In the genomic region with DNA sequence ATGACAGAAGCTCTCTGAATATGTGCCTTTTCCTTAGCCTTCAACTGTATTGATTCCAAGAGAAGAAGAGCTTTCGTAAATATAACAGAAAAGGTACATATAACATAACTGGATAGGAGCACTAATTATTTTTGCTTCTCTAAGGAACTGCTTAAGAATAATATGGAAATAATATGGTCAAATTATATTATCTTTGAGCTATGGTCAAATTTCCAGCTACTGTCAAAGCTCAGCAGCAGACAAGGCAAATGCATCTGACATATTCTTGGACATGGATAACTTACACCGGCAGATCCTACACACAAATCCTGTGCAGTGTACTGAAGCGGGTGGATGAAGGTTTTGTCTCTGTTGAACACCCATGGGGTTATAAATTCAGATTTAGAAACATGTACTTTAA, we compare ENCODE assay signal across 21 cellular contexts.
DNase-seq lines count a peak whose midpoint lies in the region; ATAC-seq, FAIRE-seq and TF ChIP-seq lines count a peak whose summit lies in the region.
"Had no signal": no experiment of that assay in that cellular context is flagged by ENCODE, and none has a peak within 500 bp of the region (broad histone marks: within the 10 kb centered on the region; RNA-seq: fewer than 3 reads in every experiment).

No MANE protein-coding gene starts in this region.

- WGBS in trophoblast cell (ENCODE audit: extremely low coverage, insufficient coverage, insufficient read length): no CpG with 5 or more reads among the region's 3 CpGs

- H2BK120ac ChIP-seq in trophoblast cell (ENCODE audit: insufficient read depth, low read length, poor library complexity): no peak overlapping the region

- no peak overlapping the region for H3K4me3 Mint-ChIP-seq in activated naive CD4-positive, alpha-beta T cell treated with anti-CD3 and anti-CD28 coated beads, Interleukin-2, amount 50 U/mL, for 24 hours
- no peak overlapping the region for H3K4me3 Mint-ChIP-seq in CD8-positive, alpha-beta T cell
- no peak overlapping the region for H3K4me3 Mint-ChIP-seq in naive thymus-derived CD4-positive, alpha-beta T cell
- H3K4me3 Mint-ChIP-seq: CD14-positive monocyte; CD8-positive, alpha-beta memory T cell; H9 had no signal

- no peak overlapping the region for H2AK5ac ChIP-seq in trophoblast cell (ENCODE audit: low read length)

- TF ChIP-seq CTCF in CD8-positive, alpha-beta T cell (IDR thresholded peaks at IDR 0.05): no peak

- no peak for TF ChIP-seq POLR2A in H54 (IDR thresholded peaks at IDR 0.05; ENCODE audit: low read depth, low read length)

- H3K4me3 ChIP-seq in CD8-positive, alpha-beta T cell (ENCODE audit: low read depth, low read length): no peak overlapping the region
- H3K4me3 ChIP-seq in naive thymus-derived CD4-positive, alpha-beta T cell (ENCODE audit: low read length): no peak overlapping the region
- H3K4me3 ChIP-seq in trophoblast cell (ENCODE audit: low read depth, low read length): no peak overlapping the region
- H3K4me3 ChIP-seq: BLaER1, GM12878 had no signal

- H4K91ac ChIP-seq in trophoblast cell (ENCODE audit: low read depth, low read length): no peak overlapping the region

- no peak overlapping the region for H3K27ac ChIP-seq in CD8-positive, alpha-beta T cell (ENCODE audit: low read depth, low read length)
- no peak overlapping the region for H3K27ac ChIP-seq in naive thymus-derived CD4-positive, alpha-beta T cell (ENCODE audit: low read depth, low read length)
- no peak overlapping the region for H3K27ac ChIP-seq in trophoblast cell (ENCODE audit: low read depth, low read length)
- H3K27ac ChIP-seq: BLaER1 had no signal

- H3K27me3 ChIP-seq in CD8-positive, alpha-beta T cell (ENCODE audit: insufficient read depth, low read length): no peaks in the 10 kb centered on the region
- H3K27me3 ChIP-seq in naive thymus-derived CD4-positive, alpha-beta T cell (ENCODE audit: control insufficient read depth in 2 of 2, insufficient read depth in 2 of 2, low read length in 2 of 2): no peaks in the 10 kb centered on the region
- no peaks in the 10 kb centered on the region for H3K27me3 ChIP-seq in trophoblast cell (ENCODE audit: insufficient read depth, low read length)
- H3K27me3 ChIP-seq: BLaER1 had no signal

- POLR2A ChIA-PET in CD8-positive, alpha-beta T cell (lab: Charles Lee): interaction anchor here (3.8 kb wide), 1 partner anchor 17 kb away, joined by 10 read pairs; no protein-coding TSS in a partner anchor
- POLR2A ChIA-PET in naive thymus-derived CD4-positive, alpha-beta T cell (lab: Charles Lee): interaction anchor here (1.0 kb wide), 1 partner anchor 48 kb away, joined by 3 read pairs; no protein-coding TSS in a partner anchor

- CTCF ChIA-PET in CD8-positive, alpha-beta T cell (lab: Charles Lee): interaction anchor here (0.8 kb wide), 1 partner anchor 33 kb away, joined by 3 read pairs; no protein-coding TSS in a partner anchor
- CTCF ChIA-PET in naive thymus-derived CD4-positive, alpha-beta T cell (lab: Charles Lee): no interaction called here

- H3K79me2 ChIP-seq in trophoblast cell (ENCODE audit: control insufficient read depth, insufficient read depth, low read length, poor library complexity): no peaks in the 10 kb centered on the region

- no peaks in the 10 kb centered on the region for H3K79me1 ChIP-seq in trophoblast cell (ENCODE audit: low read length)

- ATAC-seq in activated naive CD4-positive, alpha-beta T cell treated with anti-CD3 and anti-CD28 coated beads, Interleukin-2, amount 50 U/mL, for 72 hours: no peak
- no peak for ATAC-seq in CD8-positive, alpha-beta T cell
- ATAC-seq in SK-N-SH treated with all-trans-retinoic acid at 6 μM for 48 hours: peak; percentile 96
- ATAC-seq in naive thymus-derived CD4-positive, alpha-beta T cell: no peak
- ATAC-seq: GM12878, HepG2 had no signal

- DNase-seq in activated naive CD4-positive, alpha-beta T cell treated with anti-CD3 and anti-CD28 coated beads, Interleukin-2, amount 50 U/mL, for 72 hours (ENCODE audit: low spot score in 2 of 2): no peak
- no peak for DNase-seq in CD8-positive, alpha-beta T cell
- no peak for DNase-seq in naive thymus-derived CD4-positive, alpha-beta T cell
- DNase-seq in trophoblast cell (no peak), H54 (ENCODE audit: insufficient read length, low spot score) (no peak)
- DNase-seq in stimulated activated CD4-positive, alpha-beta T cell treated with anti-CD3 and anti-CD28 coated beads, Interleukin-15, amount 100 ng/mL, for 24 hours: no peak
- DNase-seq: 8988T; CD8-positive, alpha-beta memory T cell; COR-L47; DMS 273 treated with DMSO at 0.1 percent for 48 hours; DMS53; DND-41; EL; GOT3; H9 had no signal

- H4K12ac ChIP-seq in trophoblast cell (ENCODE audit: low read depth, low read length): no peak overlapping the region

- no peak for FAIRE-seq in H54 (lab: Jason Lieb, UNC)
- FAIRE-seq: GM12878, HepG2 had no signal

- H3K9ac ChIP-seq in trophoblast cell (ENCODE audit: low read length): no peak overlapping the region
- H3K9ac ChIP-seq: BLaER1 had no signal

- H3K4ac ChIP-seq in trophoblast cell (ENCODE audit: low read depth, low read length): no peak overlapping the region

- no peaks in the 10 kb centered on the region for H3K36me3 ChIP-seq in CD8-positive, alpha-beta T cell (ENCODE audit: insufficient read depth, low read length)
- no peaks in the 10 kb centered on the region for H3K36me3 ChIP-seq in naive thymus-derived CD4-positive, alpha-beta T cell (ENCODE audit: control insufficient read depth in 2 of 3, insufficient read depth in 3 of 3, low read length in 3 of 3)
- H3K36me3 ChIP-seq in trophoblast cell (ENCODE audit: control insufficient read depth in 1 of 2, insufficient read depth in 2 of 2, low read length in 2 of 2): no peaks in the 10 kb centered on the region

- H2BK5ac ChIP-seq in trophoblast cell (ENCODE audit: low read depth, low read length, poor library complexity): no peak overlapping the region

- no peak overlapping the region for H3K18ac ChIP-seq in trophoblast cell (ENCODE audit: low read length)

- peaks cover 85% of the 10 kb centered on the region for H3K4me1 Mint-ChIP-seq in activated naive CD4-positive, alpha-beta T cell treated with anti-CD3 and anti-CD28 coated beads, Interleukin-2, amount 50 U/mL, for 24 hours
- peaks cover 69% of the 10 kb centered on the region for H3K4me1 Mint-ChIP-seq in CD8-positive, alpha-beta T cell (ENCODE audit: low read depth)
- peaks cover 20 to 87% (median 79%) of the 10 kb centered on the region in 7 donors for H3K4me1 Mint-ChIP-seq in naive thymus-derived CD4-positive, alpha-beta T cell
- H3K4me1 Mint-ChIP-seq: H9 had no signal

- H3K27ac Mint-ChIP-seq in activated naive CD4-positive, alpha-beta T cell treated with anti-CD3 and anti-CD28 coated beads, Interleukin-2, amount 50 U/mL, for 24 hours: peak overlapping the region; percentile 56
- H3K27ac Mint-ChIP-seq in activated naive CD4-positive, alpha-beta T cell treated with anti-CD3 and anti-CD28 coated beads, Interleukin-2, amount 50 U/mL, for 72 hours: no peak overlapping the region
- H3K27ac Mint-ChIP-seq in CD8-positive, alpha-beta T cell: peak overlapping the region; percentile 30
- H3K27ac Mint-ChIP-seq in naive thymus-derived CD4-positive, alpha-beta T cell: peak overlapping the region in 5 of 9 donors; percentile 2 to 62 (median 54)
- H3K27ac Mint-ChIP-seq: CD14-positive monocyte, H9 had no signal

- no peak overlapping the region for H2AFZ ChIP-seq in trophoblast cell (ENCODE audit: insufficient read depth, low read length, poor library complexity)

- H3K14ac ChIP-seq in trophoblast cell (ENCODE audit: low read length): no peak overlapping the region

- peaks cover 27% of the 10 kb centered on the region for H3K4me1 ChIP-seq in CD8-positive, alpha-beta T cell (ENCODE audit: insufficient read depth, low read length)
- peaks cover 0 to 23% of the 10 kb centered on the region in 2 donors for H3K4me1 ChIP-seq in naive thymus-derived CD4-positive, alpha-beta T cell (ENCODE audit: control insufficient read depth in 2 of 2, insufficient read depth in 2 of 2, low read length in 2 of 2)
- H3K4me1 ChIP-seq in trophoblast cell (ENCODE audit: control insufficient read depth in 1 of 2, insufficient read depth in 2 of 2, low read length in 2 of 2): no peaks in the 10 kb centered on the region
- H3K4me1 ChIP-seq: BLaER1 had no signal

- H3K9me3 Mint-ChIP-seq in activated naive CD4-positive, alpha-beta T cell treated with anti-CD3 and anti-CD28 coated beads, Interleukin-2, amount 50 U/mL, for 24 hours: no peaks in the 10 kb centered on the region
- H3K9me3 Mint-ChIP-seq in activated naive CD4-positive, alpha-beta T cell treated with anti-CD3 and anti-CD28 coated beads, Interleukin-2, amount 50 U/mL, for 72 hours: peaks cover 0 to 4% of the 10 kb centered on the region in 2 donors
- no peaks in the 10 kb centered on the region for H3K9me3 Mint-ChIP-seq in CD8-positive, alpha-beta T cell
- H3K9me3 Mint-ChIP-seq in naive thymus-derived CD4-positive, alpha-beta T cell: no peaks in the 10 kb centered on the region
- H3K9me3 Mint-ChIP-seq: CD8-positive, alpha-beta memory T cell; H9 had no signal

- H2BK12ac ChIP-seq in trophoblast cell (ENCODE audit: low read length): no peak overlapping the region

- peaks cover 19% of the 10 kb centered on the region for H3K36me3 Mint-ChIP-seq in activated naive CD4-positive, alpha-beta T cell treated with anti-CD3 and anti-CD28 coated beads, Interleukin-2, amount 50 U/mL, for 24 hours
- H3K36me3 Mint-ChIP-seq in activated naive CD4-positive, alpha-beta T cell treated with anti-CD3 and anti-CD28 coated beads, Interleukin-2, amount 50 U/mL, for 72 hours: peaks cover 0 to 29% of the 10 kb centered on the region in 2 donors
- H3K36me3 Mint-ChIP-seq in CD8-positive, alpha-beta T cell: peaks cover 26% of the 10 kb centered on the region
- H3K36me3 Mint-ChIP-seq in naive thymus-derived CD4-positive, alpha-beta T cell: peaks cover 6 to 29% (median 13%) of the 10 kb centered on the region in 5 donors
- H3K36me3 Mint-ChIP-seq: CD14-positive monocyte had no signal

- H3K4me2 ChIP-seq in trophoblast cell (ENCODE audit: low read length): no peak overlapping the region
- H3K4me2 ChIP-seq: BLaER1 had no signal

- intact Hi-C loops in CD8-positive, alpha-beta T cell (cut with DNase I, micrococcal nuclease): no loop called here
- intact Hi-C loops in naive thymus-derived CD4-positive, alpha-beta T cell (cut with micrococcal nuclease): no loop called here

- no peaks in the 10 kb centered on the region for H3K27me3 Mint-ChIP-seq in activated naive CD4-positive, alpha-beta T cell treated with anti-CD3 and anti-CD28 coated beads, Interleukin-2, amount 50 U/mL, for 24 hours
- no peaks in the 10 kb centered on the region for H3K27me3 Mint-ChIP-seq in CD8-positive, alpha-beta T cell (ENCODE audit: low read depth)
- H3K27me3 Mint-ChIP-seq in naive thymus-derived CD4-positive, alpha-beta T cell: no peaks in the 10 kb centered on the region
- H3K27me3 Mint-ChIP-seq: CD8-positive, alpha-beta memory T cell had no signal

- H3K9me3 ChIP-seq in CD8-positive, alpha-beta T cell (ENCODE audit: low read length): no peaks in the 10 kb centered on the region
- H3K9me3 ChIP-seq in naive thymus-derived CD4-positive, alpha-beta T cell (ENCODE audit: control insufficient read depth in 2 of 3, low read length in 3 of 3): no peaks in the 10 kb centered on the region
- H3K9me3 ChIP-seq in trophoblast cell (ENCODE audit: insufficient read depth, low read depth, low read length): no peaks in the 10 kb centered on the region
- H3K9me3 ChIP-seq: BLaER1 had no signal

- H4K8ac ChIP-seq in trophoblast cell (ENCODE audit: low read depth, low read length): no peak overlapping the region

- H3K23ac ChIP-seq in trophoblast cell (ENCODE audit: low read length): no peak overlapping the region

Comparison
In these comparisons a context has a peak if more than half of its experiments do, and no peak if none do; other contexts are left out.
1. H3K27ac Mint-ChIP-seq: peak in activated naive CD4-positive, alpha-beta T cell treated with anti-CD3 and anti-CD28 coated beads, Interleukin-2, amount 50 U/mL, for 24 hours (single experiment), CD8-positive, alpha-beta T cell (single experiment) and naive thymus-derived CD4-positive, alpha-beta T cell (5 of 9); none in activated naive CD4-positive, alpha-beta T cell treated with anti-CD3 and anti-CD28 coated beads, Interleukin-2, amount 50 U/mL, for 72 hours (0 of 2).